In the genomic region with DNA sequence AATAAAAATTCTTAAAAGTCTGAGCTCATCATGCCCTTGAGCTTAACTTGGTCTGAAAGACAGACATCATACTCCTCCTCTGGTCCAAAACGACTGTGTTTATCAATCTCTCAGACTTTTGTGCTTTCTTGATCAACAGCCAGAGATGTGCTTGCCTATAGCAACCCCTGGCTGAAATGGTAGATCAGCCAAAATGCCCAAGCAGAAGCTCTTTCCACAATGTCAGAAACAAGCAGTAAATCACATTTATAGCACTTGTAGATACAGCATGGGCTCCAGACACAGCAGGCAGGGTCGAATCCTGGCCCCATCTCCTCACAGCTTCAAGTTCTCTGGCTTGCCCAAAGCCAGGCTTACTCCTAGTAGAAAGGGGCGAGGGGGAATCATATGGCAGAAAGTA, we compare ENCODE assay signal across 15 cellular contexts.
A peak's percentile ranks its signal among the peaks of the same experiment; 100 is the strongest.
DNase-seq lines count a peak whose midpoint lies in the region; ATAC-seq and TF ChIP-seq lines count a peak whose summit lies in the region.
"Had no signal": no experiment of that assay in that cellular context is flagged by ENCODE, and none has a peak within 500 bp of the region (broad histone marks: within the 10 kb centered on the region; RNA-seq: fewer than 3 reads in every experiment).

No MANE protein-coding gene starts in this region.

- peaks cover 5% of the 10 kb centered on the region for H3K4me1 ChIP-seq in IMR-90 (ENCODE audit: control insufficient read depth, insufficient read depth, low read length)
- H3K4me1 ChIP-seq in esophagus (ENCODE audit: control insufficient read depth in 2 of 2, insufficient read depth in 2 of 2, low read length in 1 of 2) = peaks cover 0 to 2% of the 10 kb centered on the region in 2 donors
- H3K4me1 ChIP-seq in upper lobe of left lung = no peaks in the 10 kb centered on the region

- H3K23ac ChIP-seq in IMR-90 (ENCODE audit: low read depth, low read length) = no peak overlapping the region

- no peaks in the 10 kb centered on the region for H3K9me3 Mint-ChIP-seq in Calu3 (ENCODE audit: low read depth, unreplicated experiment)
- H3K9me3 Mint-ChIP-seq: CD4-positive, CD25-positive, alpha-beta regulatory T cell had no signal

- H4K8ac ChIP-seq in IMR-90 (ENCODE audit: low read depth in 2 of 2, low read length in 2 of 2) = no peak overlapping the region; a peak in 1 of 4 replicates

- H3K4me3 Mint-ChIP-seq in Calu3 (ENCODE audit: low read depth, unreplicated experiment) = no peak overlapping the region
- H3K4me3 Mint-ChIP-seq: CD4-positive, CD25-positive, alpha-beta regulatory T cell had no signal

- H2AK5ac ChIP-seq in IMR-90 (ENCODE audit: low read depth, low read length) = peak overlapping the region; percentile 4; the same call in 1 of the 2 replicates

- 55% methylated on average over 1 of the region's 3 CpGs; no CpG with 5 or more reads in 1 of the 2 experiments for WGBS in IMR-90 (ENCODE audit: extremely low coverage in 2 of 2, insufficient read length in 1 of 2), 2 experiments
- 82 to 85% methylated on average over 3 of the region's 3 CpGs for WGBS in esophagus, 2 donors
- WGBS in upper lobe of left lung, 2 donors = 88 to 90% methylated on average over 3 of the region's 3 CpGs

- H2AK9ac ChIP-seq in IMR-90 (replicated peaks; ENCODE audit: low read depth, low read length, poor library complexity) = peak overlapping the region; percentile 46

- peaks cover 43% of the 10 kb centered on the region for H3K4me1 Mint-ChIP-seq in Calu3 (ENCODE audit: low read depth, unreplicated experiment)

- H3K4me2 ChIP-seq in IMR-90 (ENCODE audit: low read depth, low read length) = no peak overlapping the region
- H3K4me2 ChIP-seq: BLaER1 treated with 17β-estradiol and CSF1 and Interleukin-3, amounts not matched to agents 10 nM and 100 nM had no signal

- intact Hi-C loops in Calu3 (cut with micrococcal nuclease; ENCODE audit: unreplicated experiment) = loop anchor here (5.0 kb wide), 1 partner anchor 115 kb away; no protein-coding TSS in a partner anchor
- intact Hi-C loops in IMR-90 (cut with micrococcal nuclease) = no loop called here

- dilution Hi-C loops in IMR-90 (cut with HindIII; ENCODE audit: low sequenced_read_pairs, unreplicated experiment) = no loop called here

- BruUV-seq in Calu3 (replicated peaks; lab: Mats Ljungman, UMichigan) (no TSS peak), IMR-90 (replicated peaks; lab: Mats Ljungman, UMichigan) (no TSS peak)

- H3K14ac ChIP-seq in IMR-90 (replicated peaks; ENCODE audit: low read depth, low read length) = 0 out of 2 replicates have a peak overlapping the region, but pooled peaks have one; percentile 11

- no peak overlapping the region; the same call in 1 of the 2 replicates for H4K91ac ChIP-seq in IMR-90 (ENCODE audit: insufficient read depth, low read depth, low read length)

- DNase-seq in Calu3 (no peak), IMR-90 (no peak), left kidney (ENCODE audit: low read depth, low spot score) (peak; percentile 21), HT-29 (ENCODE audit: low spot score) (no peak), upper lobe of left lung (no peak), NCI-H2029 (lab: John Stamatoyannopoulos, UW) (no peak)
- DNase-seq: 8988T; AML-193; CD4-positive, CD25-positive, alpha-beta regulatory T cell; DMS79; HCEC 1CT had no signal

- H3K18ac ChIP-seq in IMR-90 (ENCODE audit: low read depth, low read length) = no peak overlapping the region

- in situ Hi-C loops in IMR-90 (cut with MboI; ENCODE audit: low sequenced_read_pairs) = no loop called here

- H4K5ac ChIP-seq in IMR-90 (ENCODE audit: low read depth, low read length) = no peak overlapping the region

- TF ChIP-seq RAD21 in IMR-90 (IDR thresholded peaks at IDR 0.05; ENCODE audit: low read length) = no peak

- H3K27me3 Mint-ChIP-seq in Calu3 (ENCODE audit: unreplicated experiment) = no peaks in the 10 kb centered on the region
- H3K27me3 Mint-ChIP-seq: CD4-positive, CD25-positive, alpha-beta regulatory T cell had no signal

- H3K4ac ChIP-seq in IMR-90 (ENCODE audit: low read depth, low read length) = peak overlapping the region; percentile 49

- ATAC-seq in IMR-90 (ENCODE audit: low read depth) = no peak
- no peak for ATAC-seq in SK-N-SH treated with all-trans-retinoic acid at 6 μM for 48 hours
- no peak for ATAC-seq in upper lobe of left lung (ENCODE audit: low FRiP score in 2 of 2)
- ATAC-seq: GM12878 had no signal

- peaks cover 0 to 5% of the 10 kb centered on the region in 2 experiments; a peak in 3 of 4 replicates for H3K79me1 ChIP-seq in IMR-90 (ENCODE audit: low read depth in 1 of 2, low read length in 2 of 2)

- peak overlapping the region; percentile 21 for H3K27ac Mint-ChIP-seq in Calu3 (ENCODE audit: unreplicated experiment)
- H3K27ac Mint-ChIP-seq: CD4-positive, CD25-positive, alpha-beta regulatory T cell had no signal

- no peak overlapping the region for H3K9ac ChIP-seq in IMR-90 (ENCODE audit: low read depth, low read length)
- H3K9ac ChIP-seq: BLaER1 treated with 17β-estradiol and CSF1 and Interleukin-3, amounts not matched to agents 10 nM and 100 nM had no signal

- H3K27ac ChIP-seq in IMR-90 (ENCODE audit: insufficient read depth, low read length) (no peak overlapping the region), esophagus (ENCODE audit: low read depth in 2 of 2, low read length in 1 of 2) (peak overlapping the region; percentile 31 to 38), upper lobe of left lung (no peak overlapping the region)
- H3K27ac ChIP-seq: BLaER1 treated with 17β-estradiol and CSF1 and Interleukin-3, amounts not matched to agents 10 nM and 100 nM had no signal

- H3K9me3 ChIP-seq in IMR-90 (ENCODE audit: control insufficient read depth, insufficient read depth, low read length) (no peaks in the 10 kb centered on the region), esophagus (ENCODE audit: control insufficient read depth in 2 of 2, insufficient read depth in 1 of 2, low read depth in 1 of 2, low read length in 1 of 2) (no peaks in the 10 kb centered on the region), upper lobe of left lung (no peaks in the 10 kb centered on the region)
- H3K9me3 ChIP-seq: BLaER1 treated with 17β-estradiol and CSF1 and Interleukin-3, amounts not matched to agents 10 nM and 100 nM had no signal

- TF ChIP-seq CTCF in Calu3 (IDR thresholded peaks at IDR 0.05; ENCODE audit: unreplicated experiment) (no peak), IMR-90 (conservative IDR thresholded peaks at IDR 0.05; ENCODE audit: low read depth, low read length) (no peak), upper lobe of left lung (IDR thresholded peaks at IDR 0.05) (no peak)

- H2BK5ac ChIP-seq in IMR-90 (ENCODE audit: low read depth, low read length, poor library complexity, severe bottlenecking) = no peak overlapping the region

- 0 out of 3 replicates have a peak overlapping the region, but pooled peaks have one; percentile 36 for H2BK15ac ChIP-seq in IMR-90 (ENCODE audit: low read depth, low read length)

- CTCF ChIA-PET in Calu3 (lab: Charles Lee) = no interaction called here
- CTCF ChIA-PET in IMR-90 (lab: Yijun Ruan, JAX) = no interaction called here

- 0 out of 2 replicates have a peak overlapping the region, but pooled peaks have one; percentile 30 for H2BK20ac ChIP-seq in IMR-90 (ENCODE audit: low read depth, low read length)

- H2AFZ ChIP-seq in IMR-90 (replicated peaks; ENCODE audit: low read length, poor library complexity) = no peak overlapping the region

- H3K56ac ChIP-seq in IMR-90 (ENCODE audit: extremely low read depth, insufficient read depth, low read length) = no peak overlapping the region

- H4K20me1 ChIP-seq in IMR-90 (ENCODE audit: insufficient read depth, low read length) = no peaks in the 10 kb centered on the region
- H4K20me1 ChIP-seq: BLaER1 treated with 17β-estradiol and CSF1 and Interleukin-3, amounts not matched to agents 10 nM and 100 nM had no signal

- no peak overlapping the region for H3K4me3 ChIP-seq in IMR-90 (ENCODE audit: insufficient read depth, low read depth, low read length)
- H3K4me3 ChIP-seq in esophagus (ENCODE audit: low read depth in 1 of 2, low read length in 2 of 2) = no peak overlapping the region
- no peak overlapping the region for H3K4me3 ChIP-seq in upper lobe of left lung
- H3K4me3 ChIP-seq: BLaER1 treated with 17β-estradiol and CSF1 and Interleukin-3, amounts not matched to agents 10 nM and 100 nM; GM12878 had no signal

- H3K27me3 ChIP-seq in IMR-90 (ENCODE audit: control insufficient read depth, insufficient read depth, low read length) (no peaks in the 10 kb centered on the region), esophagus (ENCODE audit: control insufficient read depth in 1 of 2, insufficient read depth in 2 of 2, low read length in 2 of 2) (no peaks in the 10 kb centered on the region), upper lobe of left lung (no peaks in the 10 kb centered on the region)
- H3K27me3 ChIP-seq: BLaER1 treated with 17β-estradiol and CSF1 and Interleukin-3, amounts not matched to agents 10 nM and 100 nM had no signal

- H3K36me3 Mint-ChIP-seq in Calu3 (ENCODE audit: insufficient read depth, unreplicated experiment) = no peaks in the 10 kb centered on the region

- peak overlapping the region; percentile 13; the same call in 1 of the 2 replicates for H2BK120ac ChIP-seq in IMR-90 (ENCODE audit: low read depth, low read length)

- H3K9me1 ChIP-seq in IMR-90 (ENCODE audit: insufficient read depth, low read length) = peaks cover 12% of the 10 kb centered on the region

- no peak for TF ChIP-seq POLR2A in IMR-90 (IDR thresholded peaks at IDR 0.05; ENCODE audit: low read depth, low read length)
- TF ChIP-seq POLR2A in upper lobe of left lung (IDR thresholded peaks at IDR 0.05) = no peak

- POLR2A ChIA-PET in IMR-90 (lab: Charles Lee; ENCODE audit: unreplicated experiment) = no interaction called here

- TF ChIP-seq EP300 in upper lobe of left lung (IDR thresholded peaks at IDR 0.05) = no peak

- no peaks in the 10 kb centered on the region for H3K36me3 ChIP-seq in IMR-90 (ENCODE audit: control insufficient read depth, insufficient read depth, low read length)
- H3K36me3 ChIP-seq in esophagus (ENCODE audit: control insufficient read depth in 2 of 2, insufficient read depth in 2 of 2, low read length in 1 of 2) = no peaks in the 10 kb centered on the region
- no peaks in the 10 kb centered on the region for H3K36me3 ChIP-seq in upper lobe of left lung

TF ChIP-seq in IMR-90, 13 proteins besides CTCF, POLR2A, EP300 and RAD21:
- TF ChIP-seq FOS (IDR thresholded peaks at IDR 0.05; ENCODE audit: low read depth, low read length) = no peak
- no peak for TF ChIP-seq BHLHE40 (IDR thresholded peaks at IDR 0.05; ENCODE audit: low read depth, low read length)
- TF ChIP-seq NFE2L2 (IDR thresholded peaks at IDR 0.05; ENCODE audit: low read depth, low read length) = no peak

TF ChIP-seq in SK-N-SH treated with all-trans-retinoic acid at 6 μM for 48 hours, 23 proteins besides CTCF, POLR2A, EP300 and RAD21 (continues in another document):
- TF ChIP-seq GLIS3 (CRISPR knock-in tag; IDR thresholded peaks at IDR 0.05) (no peak), ZFP30 (CRISPR knock-in tag; IDR thresholded peaks at IDR 0.05) (no peak)

Comparison
In these comparisons a context has a peak if more than half of its experiments do, and no peak if none do; other contexts are left out.
1. H3K27ac ChIP-seq: peak in esophagus (2 of 2); none in IMR-90 (single experiment) and upper lobe of left lung (0 of 4).